ENCODE assay signal across 15 cellular contexts in the genomic region with DNA sequence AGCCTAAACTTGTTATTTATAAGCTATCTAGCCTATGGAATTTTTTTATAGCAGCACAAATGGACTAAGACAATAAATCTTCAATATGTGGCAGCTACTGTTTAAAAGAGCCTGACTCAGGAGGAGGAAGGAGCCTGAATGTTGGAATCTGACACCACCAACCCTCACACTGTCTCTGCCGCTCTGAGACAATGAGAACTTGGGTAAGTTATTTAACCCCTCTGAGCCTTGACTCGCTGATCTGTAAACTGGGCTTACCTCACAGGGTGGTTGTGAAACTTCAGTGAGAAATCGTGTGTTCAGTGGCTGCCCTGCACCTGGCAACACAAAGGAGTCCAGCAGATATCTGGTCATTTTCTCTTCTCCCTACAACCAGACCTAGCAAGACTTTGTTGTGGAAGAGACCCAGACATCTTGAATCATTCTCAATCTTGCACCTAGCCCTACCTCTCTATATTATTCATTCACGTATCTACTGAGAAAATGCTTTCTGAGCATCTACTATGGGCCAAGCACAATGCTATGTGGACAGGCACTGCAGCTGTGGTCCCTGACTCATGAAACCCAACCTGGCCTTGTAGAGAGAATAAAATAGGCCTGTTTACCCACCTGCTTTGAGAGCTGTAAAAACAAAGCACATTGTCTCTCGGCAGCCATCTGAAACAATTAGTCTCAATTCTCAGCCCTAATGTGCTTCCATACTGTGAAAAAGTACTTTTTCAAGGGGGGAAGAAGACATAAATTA.
DNase-seq lines count a peak whose midpoint lies in the region; TF ChIP-seq lines count a peak whose summit lies in the region.
"Had no signal": no experiment of that assay in that cellular context is flagged by ENCODE, and none has a peak within 500 bp of the region (broad histone marks: within the 10 kb centered on the region; RNA-seq: fewer than 3 reads in every experiment).

No MANE protein-coding gene starts in this region.

- no peaks in the 10 kb centered on the region for H3K36me3 Mint-ChIP-seq in CD4-positive, alpha-beta memory T cell
- H3K36me3 Mint-ChIP-seq: activated naive CD4-positive, alpha-beta T cell treated with anti-CD3 and anti-CD28 coated beads, Interleukin-2, amount 10 ng/mL, durations not matched to agents 7 days and 5 days had no signal

- no peak for TF ChIP-seq CTCF in fibroblast of mammary gland (conservative IDR thresholded peaks at IDR 0.05; ENCODE audit: control insufficient read depth, insufficient read depth, low read depth, low read length)

- no peaks in the 10 kb centered on the region for H3K9me3 Mint-ChIP-seq in CD4-positive, alpha-beta memory T cell
- H3K9me3 Mint-ChIP-seq: activated naive CD4-positive, alpha-beta T cell treated with anti-CD3 and anti-CD28 coated beads, Interleukin-2, amount 10 ng/mL, durations not matched to agents 7 days and 5 days had no signal

- H3K27me3 Mint-ChIP-seq in CD4-positive, alpha-beta memory T cell = no peaks in the 10 kb centered on the region
- H3K27me3 Mint-ChIP-seq: activated naive CD4-positive, alpha-beta T cell treated with anti-CD3 and anti-CD28 coated beads, Interleukin-2, amount 10 ng/mL, durations not matched to agents 7 days and 5 days had no signal

- no peak overlapping the region for H3K9ac ChIP-seq in HUES48 (ENCODE audit: low read depth, low read length)

- H3K27ac Mint-ChIP-seq in CD4-positive, alpha-beta memory T cell = no peak overlapping the region
- H3K27ac Mint-ChIP-seq: activated naive CD4-positive, alpha-beta T cell treated with anti-CD3 and anti-CD28 coated beads, Interleukin-2, amount 10 ng/mL, durations not matched to agents 7 days and 5 days had no signal

- intact Hi-C loops in CD4-positive, alpha-beta memory T cell (cut with micrococcal nuclease) = no loop called here

- no peaks in the 10 kb centered on the region for H3K36me3 ChIP-seq in HUES48 (ENCODE audit: control insufficient read depth, insufficient read depth, low read length)
- no peaks in the 10 kb centered on the region for H3K36me3 ChIP-seq in CD4-positive, alpha-beta memory T cell (ENCODE audit: insufficient read depth, low read length)

- H3K4me3 ChIP-seq in HUES48 (ENCODE audit: low read depth, low read length) = no peak overlapping the region
- no peak overlapping the region for H3K4me3 ChIP-seq in fibroblast of mammary gland (ENCODE audit: control insufficient read depth, low read depth, low read length)
- H3K4me3 ChIP-seq in CD4-positive, alpha-beta memory T cell (ENCODE audit: low read length in 2 of 2) = no peak overlapping the region

- POLR2A ChIA-PET in CD4-positive, alpha-beta memory T cell (lab: Charles Lee; ENCODE audit: partially characterized antibody) = no interaction called here

- H3K4me3 Mint-ChIP-seq in CD4-positive, alpha-beta memory T cell = no peak overlapping the region
- H3K4me3 Mint-ChIP-seq: activated naive CD4-positive, alpha-beta T cell treated with anti-CD3 and anti-CD28 coated beads, Interleukin-2, amount 10 ng/mL, durations not matched to agents 7 days and 5 days had no signal

- peaks cover 18% of the 10 kb centered on the region for H3K4me1 ChIP-seq in HUES48 (ENCODE audit: control insufficient read depth, insufficient read depth, low read length)
- no peaks in the 10 kb centered on the region for H3K4me1 ChIP-seq in CD4-positive, alpha-beta memory T cell (ENCODE audit: insufficient read depth, low read length)

- H3K4me1 Mint-ChIP-seq in CD4-positive, alpha-beta memory T cell = peaks cover 0 to 3% (median under 1%) of the 10 kb centered on the region in 4 donors
- H3K4me1 Mint-ChIP-seq: activated naive CD4-positive, alpha-beta T cell treated with anti-CD3 and anti-CD28 coated beads, Interleukin-2, amount 10 ng/mL, durations not matched to agents 7 days and 5 days had no signal

- CTCF ChIA-PET in CD4-positive, alpha-beta memory T cell (lab: Charles Lee; ENCODE audit: partially characterized antibody) = no interaction called here

- H3K27ac ChIP-seq in HUES48 (ENCODE audit: low read depth, low read length) = peak overlapping the region; percentile 0
- H3K27ac ChIP-seq in CD4-positive, alpha-beta memory T cell (ENCODE audit: low read depth, low read length) = no peak overlapping the region
- H3K27ac ChIP-seq: HL-60 had no signal

- DNase-seq in EH (ENCODE audit: low read depth) (peak; percentile 1), NCI-H510A treated with DMSO at 0.1 percent for 48 hours (lab: John Stamatoyannopoulos, UW) (peak; percentile 65), fibroblast of mammary gland (ENCODE audit: low read depth) (peak; percentile 36), EL (no peak), DMS153 treated with DMSO at 0.1 percent for 48 hours (lab: John Stamatoyannopoulos, UW; ENCODE audit: unreplicated experiment) (no peak)
- DNase-seq in stimulated activated CD4-positive, alpha-beta T cell treated with anti-CD3 and anti-CD28 coated beads, Interleukin-2, amount 100 ng/mL, for 48 hours = no peak
- DNase-seq in CD4-positive, alpha-beta memory T cell = no peak
- DNase-seq: activated CD4-positive, alpha-beta T cell treated with anti-CD3 and anti-CD28 coated beads, Interleukin-2, amount 50 U/mL, for 48 hours; activated naive CD4-positive, alpha-beta T cell treated with anti-CD3 and anti-CD28 coated beads, Interleukin-2, amount 10 ng/mL, durations not matched to agents 7 days and 5 days; caudate nucleus; erythroblast; hypothalamus; T-helper 9 cell had no signal

- no peaks in the 10 kb centered on the region for H3K27me3 ChIP-seq in HUES48 (ENCODE audit: control insufficient read depth, insufficient read depth, low read length)
- H3K27me3 ChIP-seq in CD4-positive, alpha-beta memory T cell (ENCODE audit: insufficient read depth, low read length) = no peaks in the 10 kb centered on the region

- H3K9me3 ChIP-seq in HUES48 (ENCODE audit: control insufficient read depth, insufficient read depth, low read length) = no peaks in the 10 kb centered on the region
- H3K9me3 ChIP-seq in CD4-positive, alpha-beta memory T cell (ENCODE audit: control insufficient read depth in 1 of 2, low read length in 2 of 2) = no peaks in the 10 kb centered on the region

Comparison
In these comparisons a context has a peak if more than half of its experiments do, and no peak if none do; other contexts are left out.
1. DNase-seq: peak in EH (single experiment), NCI-H510A treated with DMSO at 0.1 percent for 48 hours (single experiment) and fibroblast of mammary gland (single experiment); none in stimulated activated CD4-positive, alpha-beta T cell treated with anti-CD3 and anti-CD28 coated beads, Interleukin-2, amount 100 ng/mL, for 48 hours (0 of 2), CD4-positive, alpha-beta memory T cell (0 of 5), EL (single experiment) and DMS153 treated with DMSO at 0.1 percent for 48 hours (single experiment).